ENCODE assay signal across 7 cellular contexts in genomic region chr3:39657775-39658174, GRCh38.
"Had no signal": no experiment of that assay in that cellular context is flagged by ENCODE, and none has a peak within 500 bp of the region (broad histone marks: within the 10 kb centered on the region; RNA-seq: fewer than 3 reads in every experiment).

No MANE protein-coding gene starts in this region.

- FAIRE-seq: HepG2, HTR-8/SVneo had no signal

- H3K27ac ChIP-seq: HL-60, KMS-11 had no signal

- H3K9ac ChIP-seq: KMS-11 had no signal

- ATAC-seq: HepG2 had no signal

- DNase-seq: IMR-90, KBM-7, KG1 had no signal

- H3K4me2 ChIP-seq: KMS-11 had no signal
